Comparison of ENCODE assay signal across 21 cellular contexts in the genomic region with DNA sequence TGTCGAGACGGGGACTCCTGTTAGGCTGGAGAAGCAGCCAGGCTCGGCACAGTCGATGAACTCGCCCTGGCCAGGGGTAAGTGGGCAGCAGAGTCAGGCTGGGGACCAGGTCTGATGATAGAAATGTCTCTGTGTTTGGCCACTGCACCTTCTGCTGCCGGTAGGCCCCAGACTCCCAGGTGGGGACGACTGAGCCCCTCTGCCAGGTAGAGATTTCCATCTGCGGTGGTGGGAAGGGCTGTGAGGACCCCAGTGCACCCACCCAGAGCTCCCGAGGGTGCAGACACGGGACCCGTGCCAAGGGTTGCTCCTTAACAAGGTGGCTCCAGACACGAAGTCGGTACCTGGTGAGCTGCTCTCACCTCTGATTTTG.
DNase-seq lines count a peak whose midpoint lies in the region; ATAC-seq, FAIRE-seq and TF ChIP-seq lines count a peak whose summit lies in the region.
"Had no signal": no experiment of that assay in that cellular context is flagged by ENCODE, and none has a peak within 500 bp of the region (broad histone marks: within the 10 kb centered on the region; RNA-seq: fewer than 3 reads in every experiment).

No MANE protein-coding gene starts in this region.

- no peaks in the 10 kb centered on the region for H3K79me1 ChIP-seq in H9 (ENCODE audit: insufficient read depth, low read depth, low read length, poor library complexity, severe bottlenecking)

- H3K4me1 ChIP-seq in H9 (ENCODE audit: insufficient read depth, low read length) = no peaks in the 10 kb centered on the region
- no peaks in the 10 kb centered on the region for H3K4me1 ChIP-seq in kidney (ENCODE audit: control insufficient read depth in 1 of 2, insufficient read depth in 1 of 2, low read depth in 1 of 2, low read length in 2 of 2)
- H3K4me1 ChIP-seq: BLaER1 had no signal

- no peak for FAIRE-seq in kidney (lab: Jason Lieb, UNC)
- FAIRE-seq: GM12878, GM19239, H54, HTR-8/SVneo had no signal

- H3K14ac ChIP-seq in H9 (ENCODE audit: insufficient read depth, low read length) = no peak overlapping the region

- no peak overlapping the region for H3K4ac ChIP-seq in H9 (ENCODE audit: low read depth, low read length)

- H3K23ac ChIP-seq in H9 (ENCODE audit: insufficient read length, low read depth, low read length) = no peak overlapping the region

- no peaks in the 10 kb centered on the region for H3K79me2 ChIP-seq in H9 (ENCODE audit: insufficient read depth, low read length)

- CTCF ChIA-PET in activated CD8-positive, alpha-beta memory T cell treated with anti-CD3 and anti-CD28 coated beads, Interleukin-2, amount 10 ng/mL, durations not matched to agents 7 days and 5 days (lab: Charles Lee) = no interaction called here

- H2BK15ac ChIP-seq in H9 (ENCODE audit: low read depth, low read length) = no peak overlapping the region

- H3K23me2 ChIP-seq in H9 (ENCODE audit: insufficient read length, low read depth, low read length, poor library complexity, severe bottlenecking) = no peaks in the 10 kb centered on the region

- no peak overlapping the region for H3K27ac ChIP-seq in H9 (ENCODE audit: insufficient read length, low read depth, low read length)
- no peak overlapping the region for H3K27ac ChIP-seq in kidney (ENCODE audit: low read depth in 2 of 2, low read length in 2 of 2)
- H3K27ac ChIP-seq: BLaER1, GM23248 had no signal

- no peak overlapping the region for H3K4me3 ChIP-seq in kidney (ENCODE audit: low read length in 2 of 2)
- H3K4me3 ChIP-seq: BLaER1, GM12878, GM23248 had no signal

- H2BK20ac ChIP-seq in H9 (ENCODE audit: low read depth, low read length, poor library complexity, severe bottlenecking) = no peak overlapping the region

- H4K5ac ChIP-seq in H9 (ENCODE audit: insufficient read length, low read depth, low read length) = no peak overlapping the region

- H3K36me3 ChIP-seq in kidney (ENCODE audit: control insufficient read depth in 1 of 2, insufficient read depth in 2 of 2, low read length in 2 of 2) = no peaks in the 10 kb centered on the region
- H3K36me3 ChIP-seq: BLaER1 had no signal

- no peaks in the 10 kb centered on the region for H4K20me1 ChIP-seq in H9 (ENCODE audit: control insufficient read depth, insufficient read depth, insufficient read length)
- H4K20me1 ChIP-seq: BLaER1 had no signal

- H4K8ac ChIP-seq in H9 (replicated peaks; ENCODE audit: insufficient read length, low read depth, low read length) = no peak overlapping the region

- no CpG with 5 or more reads among the region's 13 CpGs for WGBS in H9 (ENCODE audit: extremely low coverage, insufficient read length, low lambda C conversion rate)

- no peak overlapping the region for H2BK12ac ChIP-seq in H9 (ENCODE audit: insufficient read length, low read depth, low read length)

- H3K27me3 Mint-ChIP-seq in activated CD8-positive, alpha-beta memory T cell treated with anti-CD3 and anti-CD28 coated beads, Interleukin-2, amount 10 ng/mL, durations not matched to agents 7 days and 5 days = no peaks in the 10 kb centered on the region
- H3K27me3 Mint-ChIP-seq in H9 (ENCODE audit: low read depth) = peaks cover 13% of the 10 kb centered on the region

- no peak overlapping the region for H4K91ac ChIP-seq in H9 (ENCODE audit: insufficient read length, low read depth, low read length)

- no peak overlapping the region for H3K27ac Mint-ChIP-seq in activated CD8-positive, alpha-beta memory T cell treated with anti-CD3 and anti-CD28 coated beads, Interleukin-2, amount 10 ng/mL, durations not matched to agents 7 days and 5 days
- no peak overlapping the region for H3K27ac Mint-ChIP-seq in H9
- H3K27ac Mint-ChIP-seq: CD8-positive, alpha-beta T cell; HFFc6 had no signal

- H3K36me3 Mint-ChIP-seq in activated CD8-positive, alpha-beta memory T cell treated with anti-CD3 and anti-CD28 coated beads, Interleukin-2, amount 10 ng/mL, durations not matched to agents 7 days and 5 days = no peaks in the 10 kb centered on the region
- H3K36me3 Mint-ChIP-seq in H9 (ENCODE audit: insufficient read depth in 1 of 3, low read depth in 3 of 3) = peaks cover 0 to 1% (median 0%) of the 10 kb centered on the region in 3 experiments; a peak in 1 of 7 replicates
- H3K36me3 Mint-ChIP-seq: CD8-positive, alpha-beta T cell had no signal

- TF ChIP-seq CTCF in H9 (conservative IDR thresholded peaks at IDR 0.05) = no peak
- TF ChIP-seq CTCF in kidney (IDR thresholded peaks at IDR 0.05; ENCODE audit: borderline replicate concordance, extremely low read depth, insufficient read depth) = no peak

- H3K9me3 Mint-ChIP-seq in activated CD8-positive, alpha-beta memory T cell treated with anti-CD3 and anti-CD28 coated beads, Interleukin-2, amount 10 ng/mL, durations not matched to agents 7 days and 5 days (ENCODE audit: low read depth) = no peaks in the 10 kb centered on the region
- peaks cover 0 to 17% of the 10 kb centered on the region in 2 experiments; a peak in 2 of 5 replicates for H3K9me3 Mint-ChIP-seq in H9
- H3K9me3 Mint-ChIP-seq: CD8-positive, alpha-beta T cell had no signal

- H2BK120ac ChIP-seq in H9 (ENCODE audit: low read depth, low read length, poor library complexity, severe bottlenecking) = no peak overlapping the region

- no peak overlapping the region for H3T11ph ChIP-seq in H9 (ENCODE audit: low read length)

- peak; percentile 31 for DNase-seq in activated CD8-positive, alpha-beta memory T cell treated with anti-CD3 and anti-CD28 coated beads, Interleukin-2, amount 10 ng/mL, durations not matched to agents 7 days and 5 days
- no peak for DNase-seq in activated CD8-positive, alpha-beta memory T cell treated with anti-CD3 and anti-CD28 coated beads, Interleukin-2, amount 50 U/mL, for 48 hours
- DNase-seq in H9 (peak; percentile 14), kidney (peak; percentile 58), mesenteric fat pad (ENCODE audit: low spot score) (peak; percentile 77), GOT3 (lab: John Stamatoyannopoulos, UW) (no peak)
- DNase-seq: 8988T, Calu3, DMS79 treated with DMSO at 0.1 percent for 48 hours, GM23248, HFFc6, IMR-90 had no signal

- ATAC-seq in activated CD8-positive, alpha-beta memory T cell treated with anti-CD3 and anti-CD28 coated beads, Interleukin-2, amount 10 ng/mL, durations not matched to agents 7 days and 5 days = no peak
- ATAC-seq in GM19395 (IDR thresholded peaks at IDR 0.05; ENCODE audit: unreplicated experiment) = no peak
- no peak for ATAC-seq in GM18870 (IDR thresholded peaks at IDR 0.05; ENCODE audit: unreplicated experiment)
- ATAC-seq: CD8-positive, alpha-beta T cell; GM12878; HCT116 had no signal

- intact Hi-C loops in kidney (cut with DNase I) = no loop called here

- H3K18ac ChIP-seq in H9 (ENCODE audit: insufficient read length, low read depth, low read length) = no peak overlapping the region

- no peak overlapping the region for H3K56ac ChIP-seq in H9 (ENCODE audit: insufficient read length, low read depth, low read length)

- H3K4me2 ChIP-seq in H9 (ENCODE audit: insufficient read depth, insufficient read length, low read length) = no peak overlapping the region
- H3K4me2 ChIP-seq: BLaER1 had no signal

- no peak overlapping the region for H2BK5ac ChIP-seq in H9 (ENCODE audit: insufficient read length, low read length)

- H3K4me3 Mint-ChIP-seq in activated CD8-positive, alpha-beta memory T cell treated with anti-CD3 and anti-CD28 coated beads, Interleukin-2, amount 10 ng/mL, durations not matched to agents 7 days and 5 days = no peak overlapping the region
- H3K4me3 Mint-ChIP-seq in H9 = no peak overlapping the region
- H3K4me3 Mint-ChIP-seq: CD8-positive, alpha-beta T cell; HFFc6 had no signal

- H3K9me3 ChIP-seq in H9 (ENCODE audit: control insufficient read depth, low read depth, low read length) = no peaks in the 10 kb centered on the region
- no peaks in the 10 kb centered on the region for H3K9me3 ChIP-seq in kidney (ENCODE audit: control insufficient read depth in 1 of 2, low read length in 2 of 2)
- H3K9me3 ChIP-seq: BLaER1 had no signal

- no peak overlapping the region for H2AK5ac ChIP-seq in H9 (ENCODE audit: insufficient read length, low read length)

- H2AFZ ChIP-seq in H9 (ENCODE audit: low read length) = no peak overlapping the region
- H2AFZ ChIP-seq: GM23248 had no signal

- no peaks in the 10 kb centered on the region for H3K4me1 Mint-ChIP-seq in activated CD8-positive, alpha-beta memory T cell treated with anti-CD3 and anti-CD28 coated beads, Interleukin-2, amount 10 ng/mL, durations not matched to agents 7 days and 5 days
- H3K4me1 Mint-ChIP-seq in H9 = no peaks in the 10 kb centered on the region

- no peaks in the 10 kb centered on the region for H3K27me3 ChIP-seq in H9 (ENCODE audit: insufficient read depth, low read length)
- H3K27me3 ChIP-seq: BLaER1 had no signal

- H3K9ac ChIP-seq in H9 (ENCODE audit: extremely low read depth, insufficient read length, low read length) (no peak overlapping the region), kidney (ENCODE audit: low read length in 2 of 2) (no peak overlapping the region)
- H3K9ac ChIP-seq: BLaER1, GM23248 had no signal

Comparison
In these comparisons a context has a peak if more than half of its experiments do, and no peak if none do; other contexts are left out.
1. DNase-seq: peak in activated CD8-positive, alpha-beta memory T cell treated with anti-CD3 and anti-CD28 coated beads, Interleukin-2, amount 10 ng/mL, durations not matched to agents 7 days and 5 days (single experiment), H9 (single experiment), kidney (single experiment) and mesenteric fat pad (single experiment); none in activated CD8-positive, alpha-beta memory T cell treated with anti-CD3 and anti-CD28 coated beads, Interleukin-2, amount 50 U/mL, for 48 hours (single experiment) and GOT3 (single experiment).